Comparison of ENCODE assay signal across 8 cellular contexts in the genomic region with DNA sequence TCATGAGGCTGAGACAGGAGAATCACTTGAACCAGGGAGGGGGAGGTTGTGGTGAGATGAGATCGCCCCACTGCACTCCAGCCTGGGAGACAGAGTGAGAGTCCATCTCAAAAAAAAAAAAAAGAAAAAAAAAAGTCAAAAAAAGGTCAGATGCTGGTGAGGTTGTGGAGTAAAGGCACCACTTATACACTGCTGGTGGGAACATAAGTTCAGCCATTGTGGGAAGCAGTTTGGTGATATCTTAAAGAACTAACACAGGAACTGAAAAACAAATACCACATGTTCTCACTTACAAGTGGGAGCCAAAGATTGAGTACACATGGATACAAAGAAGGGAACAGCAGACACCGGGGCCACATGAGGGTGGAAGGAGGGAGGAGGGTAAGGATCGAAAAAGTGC.
"Had no signal": no experiment of that assay in that cellular context is flagged by ENCODE, and none has a peak within 500 bp of the region (broad histone marks: within the 10 kb centered on the region; RNA-seq: fewer than 3 reads in every experiment).

No MANE protein-coding gene starts in this region.

- FAIRE-seq: G401.6, GM12878, GM12891, GM12892, GM18507, GM19239 had no signal

- H3K4me3 ChIP-seq: GM12878 had no signal

- ATAC-seq: GM12878 had no signal

- DNase-seq: GDM1, GF-D8 had no signal
